1 cellular context compared by ENCODE assay signal in genomic region chr5:135141303-135142268, GRCh38.
A peak's percentile ranks its signal among the peaks of the same experiment; 100 is the strongest.
TF ChIP-seq lines count a peak whose summit lies in the region.

No MANE protein-coding gene starts in this region.

TF ChIP-seq in HepG2, 621 proteins besides CTCF, POLR2A, EP300 and RAD21 (continued from another document and continues in another):
- TF ChIP-seq POGK (CRISPR knock-in tag; conservative IDR thresholded peaks at IDR 0.05) (no peak), CBX5 (CRISPR knock-in tag; IDR thresholded peaks at IDR 0.05; ENCODE audit: borderline replicate concordance) (no peak), PCBP2 (optimal IDR thresholded peaks at IDR 0.05; ENCODE audit: low read depth, low read length, poor library complexity, severe bottlenecking) (no peak), ZNF572 (CRISPR knock-in tag; IDR thresholded peaks at IDR 0.05) (no peak), SKI (IDR thresholded peaks at IDR 0.05; ENCODE audit: partially characterized antibody) (no peak), FOXJ3 (CRISPR knock-in tag; IDR thresholded peaks at IDR 0.05; ENCODE audit: borderline replicate concordance) (0 out of 2 replicates have a peak, but pooled peaks have one; percentile 18), ZMYM2 (CRISPR knock-in tag; IDR thresholded peaks at IDR 0.05) (no peak), CCAR2 (optimal IDR thresholded peaks at IDR 0.05; ENCODE audit: low read depth, low read length) (no peak), ZNF510 (CRISPR knock-in tag; IDR thresholded peaks at IDR 0.05; ENCODE audit: low read depth) (no peak), DR1 (CRISPR knock-in tag; IDR thresholded peaks at IDR 0.05) (no peak), CSRNP2 (CRISPR knock-in tag; conservative IDR thresholded peaks at IDR 0.05; ENCODE audit: low read depth) (no peak), ETS1 (CRISPR knock-in tag; IDR thresholded peaks at IDR 0.05) (no peak), HNF4G (IDR thresholded peaks at IDR 0.05; ENCODE audit: borderline replicate concordance, low read depth, low read length) (peak; percentile 54; the same call in 1 of the 2 replicates), HNF4G (CRISPR knock-in tag; IDR thresholded peaks at IDR 0.05; ENCODE audit: borderline replicate concordance, low read depth) (no peak), ZFP37 (CRISPR knock-in tag; IDR thresholded peaks at IDR 0.05; ENCODE audit: borderline replicate concordance) (no peak), MLX (CRISPR knock-in tag; IDR thresholded peaks at IDR 0.05) (no peak), MZF1 (CRISPR knock-in tag; IDR thresholded peaks at IDR 0.05; ENCODE audit: borderline replicate concordance) (no peak), BCL6 (CRISPR knock-in tag; IDR thresholded peaks at IDR 0.05) (no peak), BHLHE40 (IDR thresholded peaks at IDR 0.05; ENCODE audit: low read length) (no peak), DNMT3B (CRISPR knock-in tag; conservative IDR thresholded peaks at IDR 0.05) (no peak), WIZ (CRISPR knock-in tag; IDR thresholded peaks at IDR 0.05) (no peak), RCOR2 (CRISPR knock-in tag; IDR thresholded peaks at IDR 0.05) (no peak), SMARCC2 (IDR thresholded peaks at IDR 0.05) (no peak), SMAD9 (CRISPR knock-in tag; IDR thresholded peaks at IDR 0.05) (no peak), SSRP1 (CRISPR knock-in tag; IDR thresholded peaks at IDR 0.05) (peak; percentile 53; the same call in 1 of the 2 replicates), CBFB (CRISPR knock-in tag; IDR thresholded peaks at IDR 0.05) (no peak), ZNF550 (CRISPR knock-in tag; IDR thresholded peaks at IDR 0.05; ENCODE audit: borderline replicate concordance) (no peak), ZSCAN22 (CRISPR knock-in tag; IDR thresholded peaks at IDR 0.05) (no peak), ZBTB1 (CRISPR knock-in tag; IDR thresholded peaks at IDR 0.05; ENCODE audit: borderline replicate concordance) (no peak), NCOA5 (CRISPR knock-in tag; IDR thresholded peaks at IDR 0.05) (no peak), CREB1 (IDR thresholded peaks at IDR 0.05) (peak; percentile 96), CREB1 (CRISPR knock-in tag; IDR thresholded peaks at IDR 0.05) (peak; percentile 55), SAFB2 (CRISPR knock-in tag; IDR thresholded peaks at IDR 0.05; ENCODE audit: borderline replicate concordance, low read depth) (no peak), ZNF17 (CRISPR knock-in tag; IDR thresholded peaks at IDR 0.05) (no peak), ZNF580 (CRISPR knock-in tag; IDR thresholded peaks at IDR 0.05; ENCODE audit: borderline replicate concordance, low read depth) (no peak), ZSCAN9 (CRISPR knock-in tag; IDR thresholded peaks at IDR 0.05; ENCODE audit: borderline replicate concordance) (no peak), RARA (CRISPR knock-in tag; IDR thresholded peaks at IDR 0.05) (0 out of 2 replicates have a peak, but pooled peaks have one; percentile 45), RORA (CRISPR knock-in tag; IDR thresholded peaks at IDR 0.05) (no peak), ZNF839 (CRISPR knock-in tag; IDR thresholded peaks at IDR 0.05; ENCODE audit: borderline replicate concordance) (no peak), CEBPG (CRISPR knock-in tag; IDR thresholded peaks at IDR 0.05) (no peak), LCORL (IDR thresholded peaks at IDR 0.05) (no peak), LCORL (CRISPR knock-in tag; IDR thresholded peaks at IDR 0.05) (no peak), PPARG (CRISPR knock-in tag; conservative IDR thresholded peaks at IDR 0.05) (no peak), ZBTB21 (CRISPR knock-in tag; IDR thresholded peaks at IDR 0.05) (peak; percentile 90), FOSL2 (CRISPR knock-in tag; IDR thresholded peaks at IDR 0.05) (peak; percentile 56), RBM22 (optimal IDR thresholded peaks at IDR 0.05; ENCODE audit: low read length) (no peak), NFATC3 (CRISPR knock-in tag; IDR thresholded peaks at IDR 0.05) (no peak), KMT2B (CRISPR knock-in tag; IDR thresholded peaks at IDR 0.05) (no peak), BRD4 (CRISPR knock-in tag; IDR thresholded peaks at IDR 0.05) (no peak), ZNF460 (CRISPR knock-in tag; IDR thresholded peaks at IDR 0.05; ENCODE audit: borderline replicate concordance) (no peak)
- TF ChIP-seq, protein P1, sequence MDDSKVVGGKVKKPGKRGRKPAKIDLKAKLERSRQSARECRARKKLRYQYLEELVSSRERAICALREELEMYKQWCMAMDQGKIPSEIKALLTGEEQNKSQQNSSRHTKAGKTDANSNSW (CRISPR knock-in tag; IDR thresholded peaks at IDR 0.05; ENCODE audit: borderline replicate concordance): no peak
- TF ChIP-seq, protein P2, sequence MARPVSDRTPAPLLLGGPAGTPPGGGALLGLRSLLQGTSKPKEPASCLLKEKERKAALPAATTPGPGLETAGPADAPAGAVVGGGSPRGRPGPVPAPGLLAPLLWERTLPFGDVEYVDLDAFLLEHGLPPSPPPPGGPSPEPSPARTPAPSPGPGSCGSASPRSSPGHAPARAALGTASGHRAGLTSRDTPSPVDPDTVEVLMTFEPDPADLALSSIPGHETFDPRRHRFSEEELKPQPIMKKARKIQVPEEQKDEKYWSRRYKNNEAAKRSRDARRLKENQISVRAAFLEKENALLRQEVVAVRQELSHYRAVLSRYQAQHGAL (CRISPR knock-in tag; IDR thresholded peaks at IDR 0.05; ENCODE audit: not compliant biosample characterization): no peak
- TF ChIP-seq, protein P3, sequence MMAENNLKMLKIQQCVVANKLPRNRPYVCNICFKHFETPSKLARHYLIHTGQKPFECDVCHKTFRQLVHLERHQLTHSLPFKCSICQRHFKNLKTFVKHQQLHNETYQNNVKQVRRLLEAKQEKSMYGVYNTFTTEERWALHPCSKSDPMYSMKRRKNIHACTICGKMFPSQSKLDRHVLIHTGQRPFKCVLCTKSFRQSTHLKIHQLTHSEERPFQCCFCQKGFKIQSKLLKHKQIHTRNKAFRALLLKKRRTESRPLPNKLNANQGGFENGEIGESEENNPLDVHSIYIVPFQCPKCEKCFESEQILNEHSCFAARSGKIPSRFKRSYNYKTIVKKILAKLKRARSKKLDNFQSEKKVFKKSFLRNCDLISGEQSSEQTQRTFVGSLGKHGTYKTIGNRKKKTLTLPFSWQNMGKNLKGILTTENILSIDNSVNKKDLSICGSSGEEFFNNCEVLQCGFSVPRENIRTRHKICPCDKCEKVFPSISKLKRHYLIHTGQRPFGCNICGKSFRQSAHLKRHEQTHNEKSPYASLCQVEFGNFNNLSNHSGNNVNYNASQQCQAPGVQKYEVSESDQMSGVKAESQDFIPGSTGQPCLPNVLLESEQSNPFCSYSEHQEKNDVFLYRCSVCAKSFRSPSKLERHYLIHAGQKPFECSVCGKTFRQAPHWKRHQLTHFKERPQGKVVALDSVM (CRISPR knock-in tag; IDR thresholded peaks at IDR 0.05): no peak
- TF ChIP-seq, protein P4, sequence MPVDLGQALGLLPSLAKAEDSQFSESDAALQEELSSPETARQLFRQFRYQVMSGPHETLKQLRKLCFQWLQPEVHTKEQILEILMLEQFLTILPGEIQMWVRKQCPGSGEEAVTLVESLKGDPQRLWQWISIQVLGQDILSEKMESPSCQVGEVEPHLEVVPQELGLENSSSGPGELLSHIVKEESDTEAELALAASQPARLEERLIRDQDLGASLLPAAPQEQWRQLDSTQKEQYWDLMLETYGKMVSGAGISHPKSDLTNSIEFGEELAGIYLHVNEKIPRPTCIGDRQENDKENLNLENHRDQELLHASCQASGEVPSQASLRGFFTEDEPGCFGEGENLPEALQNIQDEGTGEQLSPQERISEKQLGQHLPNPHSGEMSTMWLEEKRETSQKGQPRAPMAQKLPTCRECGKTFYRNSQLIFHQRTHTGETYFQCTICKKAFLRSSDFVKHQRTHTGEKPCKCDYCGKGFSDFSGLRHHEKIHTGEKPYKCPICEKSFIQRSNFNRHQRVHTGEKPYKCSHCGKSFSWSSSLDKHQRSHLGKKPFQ (CRISPR knock-in tag; IDR thresholded peaks at IDR 0.05; ENCODE audit: insufficient replicate concordance): no peak
- TF ChIP-seq, protein P5, sequence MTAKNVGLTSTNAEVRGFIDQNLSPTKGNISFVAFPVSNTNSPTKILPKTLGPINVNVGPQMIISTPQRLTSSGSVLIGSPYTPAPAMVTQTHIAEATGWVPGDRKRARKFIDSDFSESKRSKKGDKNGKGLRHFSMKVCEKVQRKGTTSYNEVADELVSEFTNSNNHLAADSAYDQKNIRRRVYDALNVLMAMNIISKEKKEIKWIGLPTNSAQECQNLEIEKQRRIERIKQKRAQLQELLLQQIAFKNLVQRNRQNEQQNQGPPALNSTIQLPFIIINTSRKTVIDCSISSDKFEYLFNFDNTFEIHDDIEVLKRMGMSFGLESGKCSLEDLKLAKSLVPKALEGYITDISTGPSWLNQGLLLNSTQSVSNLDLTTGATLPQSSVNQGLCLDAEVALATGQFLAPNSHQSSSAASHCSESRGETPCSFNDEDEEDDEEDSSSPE (CRISPR knock-in tag; IDR thresholded peaks at IDR 0.05): no peak
- TF ChIP-seq, protein P6, sequence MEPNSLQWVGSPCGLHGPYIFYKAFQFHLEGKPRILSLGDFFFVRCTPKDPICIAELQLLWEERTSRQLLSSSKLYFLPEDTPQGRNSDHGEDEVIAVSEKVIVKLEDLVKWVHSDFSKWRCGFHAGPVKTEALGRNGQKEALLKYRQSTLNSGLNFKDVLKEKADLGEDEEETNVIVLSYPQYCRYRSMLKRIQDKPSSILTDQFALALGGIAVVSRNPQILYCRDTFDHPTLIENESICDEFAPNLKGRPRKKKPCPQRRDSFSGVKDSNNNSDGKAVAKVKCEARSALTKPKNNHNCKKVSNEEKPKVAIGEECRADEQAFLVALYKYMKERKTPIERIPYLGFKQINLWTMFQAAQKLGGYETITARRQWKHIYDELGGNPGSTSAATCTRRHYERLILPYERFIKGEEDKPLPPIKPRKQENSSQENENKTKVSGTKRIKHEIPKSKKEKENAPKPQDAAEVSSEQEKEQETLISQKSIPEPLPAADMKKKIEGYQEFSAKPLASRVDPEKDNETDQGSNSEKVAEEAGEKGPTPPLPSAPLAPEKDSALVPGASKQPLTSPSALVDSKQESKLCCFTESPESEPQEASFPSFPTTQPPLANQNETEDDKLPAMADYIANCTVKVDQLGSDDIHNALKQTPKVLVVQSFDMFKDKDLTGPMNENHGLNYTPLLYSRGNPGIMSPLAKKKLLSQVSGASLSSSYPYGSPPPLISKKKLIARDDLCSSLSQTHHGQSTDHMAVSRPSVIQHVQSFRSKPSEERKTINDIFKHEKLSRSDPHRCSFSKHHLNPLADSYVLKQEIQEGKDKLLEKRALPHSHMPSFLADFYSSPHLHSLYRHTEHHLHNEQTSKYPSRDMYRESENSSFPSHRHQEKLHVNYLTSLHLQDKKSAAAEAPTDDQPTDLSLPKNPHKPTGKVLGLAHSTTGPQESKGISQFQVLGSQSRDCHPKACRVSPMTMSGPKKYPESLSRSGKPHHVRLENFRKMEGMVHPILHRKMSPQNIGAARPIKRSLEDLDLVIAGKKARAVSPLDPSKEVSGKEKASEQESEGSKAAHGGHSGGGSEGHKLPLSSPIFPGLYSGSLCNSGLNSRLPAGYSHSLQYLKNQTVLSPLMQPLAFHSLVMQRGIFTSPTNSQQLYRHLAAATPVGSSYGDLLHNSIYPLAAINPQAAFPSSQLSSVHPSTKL (CRISPR knock-in tag; IDR thresholded peaks at IDR 0.05): peak; percentile 10; the same call in 1 of the 2 replicates
- TF ChIP-seq, protein P7, sequence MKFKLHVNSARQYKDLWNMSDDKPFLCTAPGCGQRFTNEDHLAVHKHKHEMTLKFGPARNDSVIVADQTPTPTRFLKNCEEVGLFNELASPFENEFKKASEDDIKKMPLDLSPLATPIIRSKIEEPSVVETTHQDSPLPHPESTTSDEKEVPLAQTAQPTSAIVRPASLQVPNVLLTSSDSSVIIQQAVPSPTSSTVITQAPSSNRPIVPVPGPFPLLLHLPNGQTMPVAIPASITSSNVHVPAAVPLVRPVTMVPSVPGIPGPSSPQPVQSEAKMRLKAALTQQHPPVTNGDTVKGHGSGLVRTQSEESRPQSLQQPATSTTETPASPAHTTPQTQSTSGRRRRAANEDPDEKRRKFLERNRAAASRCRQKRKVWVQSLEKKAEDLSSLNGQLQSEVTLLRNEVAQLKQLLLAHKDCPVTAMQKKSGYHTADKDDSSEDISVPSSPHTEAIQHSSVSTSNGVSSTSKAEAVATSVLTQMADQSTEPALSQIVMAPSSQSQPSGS (CRISPR knock-in tag; IDR thresholded peaks at IDR 0.05): peak; percentile 87; the same call in 1 of the 2 replicates
